In genomic region chr21:38401527-38401926, GRCh38 we compare ENCODE assay signal across 25 cellular contexts.
"Had no signal": no experiment of that assay in that cellular context is flagged by ENCODE, and none has a peak within 500 bp of the region (broad histone marks: within the 10 kb centered on the region; RNA-seq: fewer than 3 reads in every experiment).

No MANE protein-coding gene starts in this region.

- H3K27me3 Mint-ChIP-seq: dendritic cell treated with granulocyte-macrophage colony-stimulating factor and Interleukin-4, amounts not matched to agents 40 ng/mL and 50 ng/mL, for 4 days had no signal

- H3K36me3 Mint-ChIP-seq: immature natural killer cell; naive B cell; neural progenitor cell; stimulated activated effector memory CD8-positive, alpha-beta T cell treated with anti-CD3 and anti-CD28 coated beads, Interleukin-12 subunit alpha, Interleukin-12 subunit beta, amount 100 ng/mL, for 72 hours had no signal

- H3K4me3 ChIP-seq: colonic mucosa, esophagus muscularis mucosa, lower lobe of right lung, neural progenitor cell, prostate gland, right atrium auricular region, sigmoid colon, stomach, thyroid gland, vagina had no signal

- H3K27me3 ChIP-seq: colonic mucosa, right atrium auricular region, sigmoid colon, thyroid gland, vagina had no signal

- H3K27ac Mint-ChIP-seq: dendritic cell treated with granulocyte-macrophage colony-stimulating factor and Interleukin-4, amounts not matched to agents 40 ng/mL and 50 ng/mL, for 4 days; endodermal cell; immature natural killer cell; nephron; neural progenitor cell; stimulated activated effector memory CD8-positive, alpha-beta T cell treated with anti-CD3 and anti-CD28 coated beads, Interleukin-12 subunit alpha, Interleukin-12 subunit beta, amount 100 ng/mL, for 72 hours had no signal

- H2AFZ ChIP-seq: neural progenitor cell had no signal

- H3K4me1 ChIP-seq: colonic mucosa, esophagus muscularis mucosa, lower lobe of right lung, prostate gland, right atrium auricular region, sigmoid colon, stomach, thyroid gland, vagina had no signal

- H3K4me3 Mint-ChIP-seq: dendritic cell treated with granulocyte-macrophage colony-stimulating factor and Interleukin-4, amounts not matched to agents 40 ng/mL and 50 ng/mL, for 4 days; endodermal cell; immature natural killer cell; naive B cell; nephron; neural progenitor cell; stimulated activated effector memory CD8-positive, alpha-beta T cell treated with anti-CD3 and anti-CD28 coated beads, Interleukin-12 subunit alpha, Interleukin-12 subunit beta, amount 100 ng/mL, for 72 hours had no signal

- H3K4me1 Mint-ChIP-seq: immature natural killer cell; nephron; stimulated activated effector memory CD8-positive, alpha-beta T cell treated with anti-CD3 and anti-CD28 coated beads, Interleukin-12 subunit alpha, Interleukin-12 subunit beta, amount 100 ng/mL, for 72 hours had no signal

- H3K27ac ChIP-seq: colonic mucosa, esophagus muscularis mucosa, lower lobe of right lung, neural progenitor cell, prostate gland, right atrium auricular region, sigmoid colon, stomach, thyroid gland, vagina had no signal

- H3K9ac ChIP-seq: neural progenitor cell had no signal

- ATAC-seq: left ventricle myocardium superior; lower lobe of right lung; stimulated activated effector memory CD8-positive, alpha-beta T cell treated with anti-CD3 and anti-CD28 coated beads, Interleukin-12 subunit alpha, Interleukin-12 subunit beta, amount 100 ng/mL, for 72 hours had no signal

- DNase-seq: colonic mucosa; effector CD8-positive, alpha-beta T cell; endodermal cell; foreskin melanocyte; hypothalamus; immature natural killer cell; islet precursor cell; left ventricle myocardium superior; lower lobe of right lung; naive B cell; nucleus accumbens; sigmoid colon; stimulated activated CD4-positive, alpha-beta T cell treated with anti-CD3 and anti-CD28 coated beads, Interleukin-1b, Interleukin-23, amount 100 ng/mL, for 48 hours; stimulated activated CD4-positive, alpha-beta T cell treated with anti-CD3 and anti-CD28 coated beads, Interleukin-4, amount 100 ng/mL, for 1 hour; stimulated activated naive CD4-positive, alpha-beta T cell treated with Interleukin-2 at 50 U/mL for 16 hours; stomach; thyroid gland had no signal

- H3K9me3 Mint-ChIP-seq: dendritic cell treated with granulocyte-macrophage colony-stimulating factor and Interleukin-4, amounts not matched to agents 40 ng/mL and 50 ng/mL, for 4 days; endodermal cell; nephron; stimulated activated effector memory CD8-positive, alpha-beta T cell treated with anti-CD3 and anti-CD28 coated beads, Interleukin-12 subunit alpha, Interleukin-12 subunit beta, amount 100 ng/mL, for 72 hours had no signal

- H3K9me3 ChIP-seq: colonic mucosa, esophagus muscularis mucosa, lower lobe of right lung, prostate gland, right atrium auricular region, sigmoid colon, stomach, thyroid gland, vagina had no signal

- H3K36me3 ChIP-seq: colonic mucosa, neural progenitor cell, prostate gland, right atrium auricular region, sigmoid colon, stomach, thyroid gland, vagina had no signal
